In the genomic region with DNA sequence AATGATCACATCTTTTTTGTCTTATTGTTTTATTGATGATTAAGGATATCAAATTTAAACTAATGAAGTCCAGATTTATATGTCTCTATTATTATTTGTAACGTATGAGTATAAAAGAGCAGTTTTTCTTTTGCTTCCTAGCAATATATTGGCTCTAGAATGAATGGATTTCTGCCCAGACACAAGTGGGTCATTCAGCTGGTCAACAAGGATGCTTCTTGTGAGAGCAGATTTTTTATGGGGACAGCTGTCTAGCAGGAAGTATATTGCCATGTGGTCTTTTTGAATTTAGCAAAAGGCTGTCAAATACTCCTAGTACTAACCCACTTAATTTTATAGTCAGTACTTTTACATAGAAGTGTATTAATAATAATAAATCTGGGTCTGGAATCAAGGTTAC, we compare ENCODE assay signal across 18 cellular contexts.
"Had no signal": no experiment of that assay in that cellular context is flagged by ENCODE, and none has a peak within 500 bp of the region (broad histone marks: within the 10 kb centered on the region; RNA-seq: fewer than 3 reads in every experiment).

No MANE protein-coding gene starts in this region.

- ATAC-seq: activated CD4-positive, CD25-positive, alpha-beta regulatory T cell treated with anti-CD3 and anti-CD28 coated beads, Interleukin-2, amount 50 U/mL, for 24 hours; body of pancreas; heart left ventricle; sciatic nerve had no signal

- DNase-seq: activated CD4-positive, alpha-beta T cell treated with anti-CD3 and anti-CD28 coated beads, Interleukin-2, amount 50 U/mL, for 1 hour; activated CD8-positive, alpha-beta memory T cell treated with anti-CD3 and anti-CD28 coated beads for 24 hours; activated gamma-delta T cell treated with Interleukin-2 at 50 U/mL for 16 hours; body of pancreas; central memory CD4-positive, alpha-beta T cell; effector CD8-positive, alpha-beta T cell; foreskin melanocyte; heart left ventricle; immature natural killer cell; nephron progenitor cell; occipital lobe; spleen; stomach; T-helper 9 cell had no signal

- H3K27ac ChIP-seq: body of pancreas, heart left ventricle, spleen, stomach, thoracic aorta had no signal

- H3K4me1 ChIP-seq: body of pancreas, heart left ventricle, spleen, stomach had no signal

- H3K9me3 ChIP-seq: body of pancreas, heart left ventricle, spleen, stomach, thoracic aorta had no signal

- FAIRE-seq: urothelium cell line had no signal

- H3K4me3 ChIP-seq: body of pancreas, heart left ventricle, spleen, stomach, thoracic aorta had no signal
